Comparison of ENCODE assay signal across 8 cellular contexts in genomic region chrX:15737188-15737956, GRCh38. TPM values are rescaled to one million over a fixed set of nuclear protein-coding genes. Genes with fewer than 3 reads are reported as not detected.
DNase-seq lines count a peak whose midpoint lies in the region; ATAC-seq and TF ChIP-seq lines count a peak whose summit lies in the region.

No MANE protein-coding gene starts in this region.

- H3K27me3 ChIP-seq in cardiac muscle cell, result no peaks in the 10 kb centered on the region
- H3K27me3 ChIP-seq in iPS-18a (ENCODE audit: control insufficient read depth, insufficient read depth, low read length), result peaks cover 10% of the 10 kb centered on the region
- no peaks in the 10 kb centered on the region for H3K27me3 ChIP-seq in tibial artery

- no peaks in the 10 kb centered on the region for H3K27me3 Mint-ChIP-seq in activated CD4-positive, alpha-beta memory T cell treated with anti-CD3 and anti-CD28 coated beads, Interleukin-2, amount 10 ng/mL, durations not matched to agents 7 days and 5 days

- TF ChIP-seq CTCF in cardiac muscle cell (IDR thresholded peaks at IDR 0.05; ENCODE audit: low read depth, low read length) (no peak), tibial artery (IDR thresholded peaks at IDR 0.05) (no peak)

- peaks cover 29% of the 10 kb centered on the region for H3K4me1 Mint-ChIP-seq in activated CD4-positive, alpha-beta memory T cell treated with anti-CD3 and anti-CD28 coated beads, Interleukin-2, amount 10 ng/mL, durations not matched to agents 7 days and 5 days

- H3K9me3 ChIP-seq in cardiac muscle cell (ENCODE audit: low read depth) (no peaks in the 10 kb centered on the region), iPS-18a (ENCODE audit: control insufficient read depth, low read depth, low read length) (no peaks in the 10 kb centered on the region), tibial artery (no peaks in the 10 kb centered on the region)

- DNase-seq in cardiac muscle cell (ENCODE audit: low read depth in 1 of 2, low spot score in 1 of 2) (no peak), Right ventricle myocardium superior (no peak), tibial artery (no peak)
- DNase-seq in activated CD4-positive, alpha-beta memory T cell treated with anti-CD3 and anti-CD28 coated beads, Interleukin-2, amount 10 ng/mL, durations not matched to agents 7 days and 5 days, result no peak
- no peak for DNase-seq in stimulated activated CD4-positive, alpha-beta T cell treated with anti-CD3 and anti-CD28 coated beads, Interleukin-12 subunit alpha, Interleukin-12 subunit beta, amount 100 ng/mL, for 4 hours
- DNase-seq in activated CD4-positive, CD25-positive, alpha-beta regulatory T cell (lab: John Stamatoyannopoulos, UW), result no peak

- no peak overlapping the region for H3K27ac ChIP-seq in cardiac muscle cell
- H3K27ac ChIP-seq in iPS-18a (ENCODE audit: low read length), result no peak overlapping the region
- peak overlapping the region; percentile 67 to 70 for H3K27ac ChIP-seq in tibial artery

- CTCF ChIA-PET in activated CD4-positive, alpha-beta memory T cell treated with anti-CD3 and anti-CD28 coated beads, Interleukin-2, amount 10 ng/mL, durations not matched to agents 7 days and 5 days (lab: Charles Lee), result interaction anchor here (1.1 to 3.6 kb wide), 7 partner anchors 12 to 118 kb away, joined by 4 to 26 read pairs (median 8); partner anchors contain the start of genes AP1S2 and ZRSR2

- ATAC-seq in Right ventricle myocardium superior (ENCODE audit: poor library complexity) (no peak), HG02571 (IDR thresholded peaks at IDR 0.05; ENCODE audit: unreplicated experiment) (no peak)

- no peak overlapping the region for H3K9ac ChIP-seq in iPS-18a (ENCODE audit: low read length)

- H3K27ac Mint-ChIP-seq in activated CD4-positive, alpha-beta memory T cell treated with anti-CD3 and anti-CD28 coated beads, Interleukin-2, amount 10 ng/mL, durations not matched to agents 7 days and 5 days, result peak overlapping the region; percentile 45

- intact Hi-C loops in Right ventricle myocardium superior (cut with DNase I), result no loop called here
- intact Hi-C loops in tibial artery (cut with DNase I; ENCODE audit: low total_unique reads), result no loop called here

- H3K36me3 ChIP-seq in cardiac muscle cell (no peaks in the 10 kb centered on the region), iPS-18a (ENCODE audit: control insufficient read depth, low read depth, low read length) (no peaks in the 10 kb centered on the region), tibial artery (peaks cover 0 to 8% (median 4%) of the 10 kb centered on the region in 3 donors)

- H3K36me3 Mint-ChIP-seq in activated CD4-positive, alpha-beta memory T cell treated with anti-CD3 and anti-CD28 coated beads, Interleukin-2, amount 10 ng/mL, durations not matched to agents 7 days and 5 days (ENCODE audit: low read depth), result peaks cover 10% of the 10 kb centered on the region

- H3K4me3 ChIP-seq in cardiac muscle cell, result peak overlapping the region; percentile 64
- peak overlapping the region; percentile 40 for H3K4me3 ChIP-seq in iPS-18a (ENCODE audit: low read length)
- H3K4me3 ChIP-seq in tibial artery, result peak overlapping the region; percentile 56 to 67

- H3K4me3 Mint-ChIP-seq in activated CD4-positive, alpha-beta memory T cell treated with anti-CD3 and anti-CD28 coated beads, Interleukin-2, amount 10 ng/mL, durations not matched to agents 7 days and 5 days, result peak overlapping the region; percentile 87

- POLR2A ChIA-PET in activated CD4-positive, alpha-beta memory T cell treated with anti-CD3 and anti-CD28 coated beads, Interleukin-2, amount 10 ng/mL, durations not matched to agents 7 days and 5 days (lab: Charles Lee), result interaction anchor here (1.0 to 4.5 kb wide), 8 partner anchors 17 to 118 kb away, joined by 3 to 228 read pairs (median 12); partner anchors contain the start of genes AP1S2 and ZRSR2

- peaks cover 11% of the 10 kb centered on the region for H3K4me1 ChIP-seq in cardiac muscle cell (ENCODE audit: low read depth)
- peaks cover 9% of the 10 kb centered on the region for H3K4me1 ChIP-seq in iPS-18a (ENCODE audit: control insufficient read depth, low read depth, low read length)
- H3K4me1 ChIP-seq in tibial artery, result peaks cover 0 to 13% (median 5%) of the 10 kb centered on the region in 4 donors

- H3K9me3 Mint-ChIP-seq in activated CD4-positive, alpha-beta memory T cell treated with anti-CD3 and anti-CD28 coated beads, Interleukin-2, amount 10 ng/mL, durations not matched to agents 7 days and 5 days, result no peaks in the 10 kb centered on the region

RNA-seq across cellular contexts. Expression of gene CA5B, which starts 0.7 kb away (rescaled TPM):
- 5.6 and 9.9 TPM in 2 replicates for total RNA-seq in cardiac muscle cell
- polyA plus RNA-seq in cardiac muscle cell, result 7.1 and 10.4 TPM in 2 replicates
- 2.8 TPM for total RNA-seq in Right ventricle myocardium superior
- total RNA-seq in activated CD4-positive, alpha-beta memory T cell treated with anti-CD3 and anti-CD28 coated beads, Interleukin-2, amount 10 ng/mL, durations not matched to agents 7 days and 5 days, result 10 to 100 TPM; 26.1 to 31.7 TPM

RNA-seq across cellular contexts. Expression of gene ZRSR2, which starts 52.9 kb away (rescaled TPM):
- total RNA-seq in cardiac muscle cell, result 7.9 and 10.6 TPM in 2 replicates
- polyA plus RNA-seq in cardiac muscle cell, result 15.5 and 21.1 TPM in 2 replicates
- 6.8 TPM for total RNA-seq in Right ventricle myocardium superior
- 10 to 100 TPM; 21.9 to 24.2 TPM for total RNA-seq in activated CD4-positive, alpha-beta memory T cell treated with anti-CD3 and anti-CD28 coated beads, Interleukin-2, amount 10 ng/mL, durations not matched to agents 7 days and 5 days

Comparison
In these comparisons a context has a peak if more than half of its experiments do, and no peak if none do; other contexts are left out.
1. H3K27ac ChIP-seq: peak in tibial artery (2 of 2); none in cardiac muscle cell (single experiment) and iPS-18a (single experiment).
2. Peak in every context shown above with its lines, with median percentiles within 50 percentile points of each other: H3K4me3 ChIP-seq.